In the genomic region with DNA sequence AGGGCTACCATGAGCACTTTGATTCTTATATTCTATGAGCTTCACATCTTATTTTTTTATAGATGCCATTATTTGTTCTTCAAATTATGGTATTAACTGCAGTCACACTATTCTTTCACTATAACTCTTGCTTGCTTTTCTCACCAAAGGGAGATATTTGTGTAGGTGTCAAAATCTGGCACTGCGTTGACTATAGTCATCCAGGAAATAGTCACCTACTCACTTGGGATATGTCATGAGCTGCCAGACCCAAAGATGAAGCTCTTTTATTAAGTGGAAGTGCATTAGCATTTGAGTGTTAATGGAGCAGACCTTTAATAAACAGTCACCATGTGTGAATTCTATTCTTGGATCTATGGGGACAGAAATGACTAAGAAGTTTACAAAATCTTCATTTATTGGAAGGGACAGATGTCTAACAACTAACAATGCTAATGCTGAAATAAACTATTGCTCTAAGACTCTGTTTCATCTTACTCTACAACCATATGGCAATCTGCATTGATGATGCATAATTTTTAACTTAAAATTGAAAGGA, we compare ENCODE assay signal across 31 cellular contexts.
DNase-seq lines count a peak whose midpoint lies in the region; ATAC-seq and TF ChIP-seq lines count a peak whose summit lies in the region.
"Had no signal": no experiment of that assay in that cellular context is flagged by ENCODE, and none has a peak within 500 bp of the region (broad histone marks: within the 10 kb centered on the region; RNA-seq: fewer than 3 reads in every experiment).

No MANE protein-coding gene starts in this region.

- H3K36me3 Mint-ChIP-seq in activated T-cell treated with anti-CD3 and anti-CD28 coated beads, Interleukin-2, amount 50 U/mL, for 72 hours (ENCODE audit: insufficient read depth in 2 of 2), result peaks cover 16 to 20% of the 10 kb centered on the region in 2 donors
- peaks cover 66% of the 10 kb centered on the region for H3K36me3 Mint-ChIP-seq in activated naive CD8-positive, alpha-beta T cell treated with anti-CD3 and anti-CD28 coated beads, Interleukin-2, amount 50 U/mL, for 24 hours (ENCODE audit: low read depth)
- H3K36me3 Mint-ChIP-seq: neural progenitor cell had no signal

- peaks cover 80% of the 10 kb centered on the region for H3K4me1 Mint-ChIP-seq in activated T-cell treated with anti-CD3 and anti-CD28 coated beads, Interleukin-2, amount 50 U/mL, for 72 hours (ENCODE audit: low read depth)
- peaks cover 94% of the 10 kb centered on the region for H3K4me1 Mint-ChIP-seq in activated naive CD8-positive, alpha-beta T cell treated with anti-CD3 and anti-CD28 coated beads, Interleukin-2, amount 50 U/mL, for 24 hours

- H3K27ac Mint-ChIP-seq in activated T-cell treated with anti-CD3 and anti-CD28 coated beads, Interleukin-2, amount 50 U/mL, for 72 hours, result peak overlapping the region; percentile 26
- H3K27ac Mint-ChIP-seq in activated naive CD8-positive, alpha-beta T cell treated with anti-CD3 and anti-CD28 coated beads, Interleukin-2, amount 50 U/mL, for 24 hours, result peak overlapping the region; percentile 69
- H3K27ac Mint-ChIP-seq: CD8-positive, alpha-beta T cell; memory B cell; neural progenitor cell had no signal

- no peak overlapping the region for H2AFZ ChIP-seq in GM23248
- no peak overlapping the region for H2AFZ ChIP-seq in Karpas-422 (ENCODE audit: low read length)
- H2AFZ ChIP-seq: hepatocyte, neural progenitor cell, parathyroid adenoma had no signal

- no peaks in the 10 kb centered on the region for H3K27me3 Mint-ChIP-seq in activated T-cell treated with anti-CD3 and anti-CD28 coated beads, Interleukin-2, amount 50 U/mL, for 72 hours (ENCODE audit: low read depth)
- H3K27me3 Mint-ChIP-seq in activated naive CD8-positive, alpha-beta T cell treated with anti-CD3 and anti-CD28 coated beads, Interleukin-2, amount 50 U/mL, for 24 hours, result no peaks in the 10 kb centered on the region
- H3K27me3 Mint-ChIP-seq: memory B cell had no signal

- no peak for TF ChIP-seq CTCF in neutrophil (IDR thresholded peaks at IDR 0.05)

- H3K4me1 ChIP-seq in GM23248 (ENCODE audit: insufficient read depth) (peaks cover 7% of the 10 kb centered on the region), neutrophil (ENCODE audit: control insufficient read depth in 1 of 2, insufficient read depth in 1 of 2, low read depth in 1 of 2, low read length in 1 of 2) (peaks cover 69 to 75% of the 10 kb centered on the region in 2 experiments), Karpas-422 (ENCODE audit: low read length) (no peaks in the 10 kb centered on the region)
- H3K4me1 ChIP-seq: BE2C, parathyroid adenoma had no signal

- H3K36me3 ChIP-seq in GM23248 (ENCODE audit: low read depth) (no peaks in the 10 kb centered on the region), neutrophil (peaks cover 44% of the 10 kb centered on the region), Karpas-422 (ENCODE audit: insufficient read depth, low read length) (no peaks in the 10 kb centered on the region)
- H3K36me3 ChIP-seq: BE2C, cardiac muscle cell, MG63, neural progenitor cell, right atrium auricular region, thyroid gland had no signal

- in situ Hi-C loops in GM23248 (cut with MboI), result no loop called here

- WGBS in GM23248 (ENCODE audit: low coverage in 1 of 2, low lambda C conversion rate in 2 of 2, missing lambda C conversion rate in 2 of 2), 2 experiments, result 50 to 70% methylated on average over 1 of the region's 1 CpG

- peaks cover 9 to 10% of the 10 kb centered on the region in 2 donors for H3K9me3 Mint-ChIP-seq in activated T-cell treated with anti-CD3 and anti-CD28 coated beads, Interleukin-2, amount 50 U/mL, for 72 hours
- H3K9me3 Mint-ChIP-seq in activated naive CD8-positive, alpha-beta T cell treated with anti-CD3 and anti-CD28 coated beads, Interleukin-2, amount 50 U/mL, for 24 hours, result peaks cover 20% of the 10 kb centered on the region

- H3K9me2 ChIP-seq in GM23248 (ENCODE audit: insufficient read depth), result no peaks in the 10 kb centered on the region
- no peaks in the 10 kb centered on the region for H3K9me2 ChIP-seq in Karpas-422 (replicated peaks; ENCODE audit: insufficient read depth, low read length)

- peak overlapping the region in 1 of 2 donors; percentile 55 for H3K4me3 Mint-ChIP-seq in activated T-cell treated with anti-CD3 and anti-CD28 coated beads, Interleukin-2, amount 50 U/mL, for 72 hours
- H3K4me3 Mint-ChIP-seq in activated naive CD8-positive, alpha-beta T cell treated with anti-CD3 and anti-CD28 coated beads, Interleukin-2, amount 50 U/mL, for 24 hours, result no peak overlapping the region
- H3K4me3 Mint-ChIP-seq: CD8-positive, alpha-beta T cell; memory B cell; neural progenitor cell had no signal

- no peaks in the 10 kb centered on the region for H4K20me1 ChIP-seq in GM23248 (ENCODE audit: insufficient read depth)
- H4K20me1 ChIP-seq in Karpas-422 (ENCODE audit: insufficient read depth, low read depth, low read length), result no peaks in the 10 kb centered on the region

- H3F3A ChIP-seq in GM23248 (ENCODE audit: insufficient read depth), result peaks cover 7% of the 10 kb centered on the region; the same call in 1 of the 2 replicates

- H3K9me3 ChIP-seq in GM23248 (ENCODE audit: low read depth), result no peaks in the 10 kb centered on the region
- no peaks in the 10 kb centered on the region for H3K9me3 ChIP-seq in neutrophil
- H3K9me3 ChIP-seq in Karpas-422 (ENCODE audit: low read length), result no peaks in the 10 kb centered on the region
- H3K9me3 ChIP-seq: BE2C, MG63, right atrium auricular region, thyroid gland had no signal

- no peak overlapping the region for H3K9ac ChIP-seq in GM23248
- no peak overlapping the region for H3K9ac ChIP-seq in Karpas-422 (ENCODE audit: low read length)
- H3K9ac ChIP-seq: neural progenitor cell, parathyroid adenoma had no signal

- H3K4me2 ChIP-seq in GM23248 (ENCODE audit: unreplicated experiment), result no peak overlapping the region
- H3K4me2 ChIP-seq in Karpas-422 (ENCODE audit: low read depth, low read length, poor library complexity, severe bottlenecking), result no peak overlapping the region
- H3K4me2 ChIP-seq: hepatocyte, neural progenitor cell had no signal

- H3K79me2 ChIP-seq in GM23248 (ENCODE audit: insufficient read depth) (no peaks in the 10 kb centered on the region), Karpas-422 (ENCODE audit: low read length) (no peaks in the 10 kb centered on the region)
- H3K79me2 ChIP-seq: hepatocyte, parathyroid adenoma had no signal

- H3K4me3 ChIP-seq in GM23248, result no peak overlapping the region
- H3K4me3 ChIP-seq in neutrophil (ENCODE audit: low read depth in 1 of 2, low read length in 1 of 2), result no peak overlapping the region
- H3K4me3 ChIP-seq in Karpas-422 (ENCODE audit: low read length), result no peak overlapping the region
- H3K4me3 ChIP-seq: cardiac muscle cell, hepatocyte, MG63, neural progenitor cell, right atrium auricular region, thyroid gland had no signal

- DNase-seq in activated T-cell treated with anti-CD3 and anti-CD28 coated beads, Interleukin-2, amount 50 U/mL, for 72 hours, result no peak
- DNase-seq in activated T-cell treated with anti-CD3 and anti-CD28 coated beads for 4 hours (no peak), GM23248 (peak; percentile 14), retina (no peak), Karpas-422 (no peak)
- no peak for DNase-seq in activated naive CD8-positive, alpha-beta T cell treated with anti-CD3 and anti-CD28 coated beads, Interleukin-2, amount 50 U/mL, for 24 hours
- DNase-seq: ACHN; anterior cingulate cortex; BE2C; CD8-positive, alpha-beta T cell; effector CD4-positive, alpha-beta T cell; KG1; left cardiac atrium; MG63; NCI-H1105; NCI-H1930; NCI-H2171 treated with DMSO at 0.1 percent for 48 hours; NCI-H510A; SIG-M5; small intestine; T-helper 9 cell; thyroid gland had no signal

- H3K27ac ChIP-seq in GM23248, result no peak overlapping the region
- peak overlapping the region; percentile 79 for H3K27ac ChIP-seq in neutrophil
- H3K27ac ChIP-seq in Karpas-422 (ENCODE audit: low read length), result no peak overlapping the region
- H3K27ac ChIP-seq: cardiac muscle cell, hepatocyte, neural progenitor cell, parathyroid adenoma, thyroid gland, VCaP had no signal

- H3K27me3 ChIP-seq in GM23248 (replicated peaks; ENCODE audit: insufficient read depth), result no peaks in the 10 kb centered on the region
- H3K27me3 ChIP-seq in neutrophil, result no peaks in the 10 kb centered on the region
- no peaks in the 10 kb centered on the region for H3K27me3 ChIP-seq in Karpas-422 (ENCODE audit: low read length)
- H3K27me3 ChIP-seq: BE2C, cardiac muscle cell, hepatocyte, MG63, neural progenitor cell, right atrium auricular region, thyroid gland had no signal

- ATAC-seq in activated T-cell treated with anti-CD3 and anti-CD28 coated beads, Interleukin-2, amount 50 U/mL, for 72 hours (replicated peaks in 1 of 2), result no peak
- peak; percentile 26 for ATAC-seq in activated naive CD8-positive, alpha-beta T cell treated with anti-CD3 and anti-CD28 coated beads, Interleukin-2, amount 50 U/mL, for 24 hours
- ATAC-seq: CD8-positive, alpha-beta T cell; HCT116; left cardiac atrium had no signal
